In the genomic region with DNA sequence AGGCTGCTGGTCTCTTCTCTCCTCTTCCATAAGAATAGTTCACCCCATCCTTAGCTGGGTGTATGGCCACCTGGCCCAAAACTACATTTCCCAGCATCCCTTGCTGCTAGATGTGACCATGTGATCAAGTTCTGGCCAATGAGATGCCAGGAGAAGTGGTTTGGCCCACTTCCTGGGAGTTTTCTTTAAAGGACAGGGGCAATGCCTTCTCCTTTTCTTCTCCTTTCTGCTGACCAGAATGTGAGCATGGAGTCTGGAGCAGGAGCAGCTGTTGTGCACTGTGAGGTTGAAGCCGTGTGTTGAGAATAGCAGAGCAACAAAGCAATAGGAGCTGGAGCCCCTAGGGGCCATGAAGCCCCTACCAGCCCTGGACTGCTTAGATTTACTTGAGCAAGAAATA, we compare ENCODE assay signal across 8 cellular contexts. TPM values are rescaled to one million over a fixed set of nuclear protein-coding genes. Genes with fewer than 3 reads are reported as not detected.
DNase-seq lines count a peak whose midpoint lies in the region; ATAC-seq and TF ChIP-seq lines count a peak whose summit lies in the region.

No MANE protein-coding gene starts in this region.

- POLR2A ChIA-PET in HEK293T (lab: Yijun Ruan, JAX) = interaction anchor here (0.9 to 1.4 kb wide), 4 partner anchors 12 to 88 kb away, joined by 3 to 5 read pairs (median 3); no protein-coding TSS in a partner anchor

- no peak for ATAC-seq in HG02938 (IDR thresholded peaks at IDR 0.05; ENCODE audit: unreplicated experiment)
- ATAC-seq in GM18858 (IDR thresholded peaks at IDR 0.05; ENCODE audit: unreplicated experiment) = no peak

- H4K20me1 ChIP-seq in OCI-LY1 (ENCODE audit: insufficient read depth, low read length) = no peaks in the 10 kb centered on the region

- H3K9ac ChIP-seq in OCI-LY1 (ENCODE audit: low read length) = no peak overlapping the region

- no peaks in the 10 kb centered on the region for H3K9me2 ChIP-seq in OCI-LY1 (ENCODE audit: low read depth, low read length)

- DNase-seq in DMS153 (lab: John Stamatoyannopoulos, UW) (peak; percentile 53), HEK293T (ENCODE audit: extremely low spot score) (peak; percentile 82), activated T-helper 1 cell treated with Interleukin-2 at 50 U/mL for 16 hours (ENCODE audit: low read depth) (peak; percentile 23), fibroblast of villous mesenchyme (ENCODE audit: low read depth) (peak; percentile 88)

- CTCF ChIA-PET in HEK293T (lab: Yijun Ruan, JAX) = interaction anchor here (0.6 kb wide), 1 partner anchor 410 kb away, joined by 3 read pairs; no protein-coding TSS in a partner anchor

- no peaks in the 10 kb centered on the region for H3K79me2 ChIP-seq in OCI-LY1 (ENCODE audit: insufficient read depth, low read length)

- H3K27me3 ChIP-seq in OCI-LY1 (ENCODE audit: insufficient read depth, low read length) = 0 out of 2 replicates have a peak, but pooled peaks cover 5% of the 10 kb centered on the region
- H3K27me3 ChIP-seq in neutrophil = no peaks in the 10 kb centered on the region

- H3K4me3 ChIP-seq in OCI-LY1 (ENCODE audit: low read depth, low read length, poor library complexity, severe bottlenecking) = no peak overlapping the region
- no peak overlapping the region for H3K4me3 ChIP-seq in fibroblast of villous mesenchyme (ENCODE audit: low read depth, low read length)
- no peak overlapping the region for H3K4me3 ChIP-seq in neutrophil (ENCODE audit: low read depth in 1 of 2, low read length in 1 of 2)

- H3K36me3 ChIP-seq in OCI-LY1 (ENCODE audit: insufficient read depth, low read length) (no peaks in the 10 kb centered on the region; the same call in 1 of the 2 replicates), neutrophil (no peaks in the 10 kb centered on the region)

- H3K4me2 ChIP-seq in OCI-LY1 (ENCODE audit: low read length) = no peak overlapping the region; the same call in 1 of the 2 replicates

- H3K4me1 ChIP-seq in OCI-LY1 (ENCODE audit: insufficient read depth, low read length, severe bottlenecking) (peaks cover 9% of the 10 kb centered on the region), neutrophil (ENCODE audit: control insufficient read depth in 1 of 2, insufficient read depth in 1 of 2, low read depth in 1 of 2, low read length in 1 of 2) (peaks cover 11 to 15% of the 10 kb centered on the region in 2 experiments)

- H3K27ac ChIP-seq in OCI-LY1 (ENCODE audit: low read depth, low read length, poor library complexity, severe bottlenecking) (no peak overlapping the region), neutrophil (peak overlapping the region; percentile 50)

- TF ChIP-seq CTCF in OCI-LY1 (IDR thresholded peaks at IDR 0.05; ENCODE audit: low read length) = no peak
- no peak for TF ChIP-seq CTCF in fibroblast of villous mesenchyme (IDR thresholded peaks at IDR 0.05; ENCODE audit: insufficient read depth, low read depth, low read length)
- no peak for TF ChIP-seq CTCF in neutrophil (IDR thresholded peaks at IDR 0.05)

- H3K9me3 ChIP-seq in OCI-LY1 (ENCODE audit: low read length) (no peaks in the 10 kb centered on the region), neutrophil (no peaks in the 10 kb centered on the region)

- H2AFZ ChIP-seq in OCI-LY1 (ENCODE audit: low read length) = peak overlapping the region; percentile 96

- H3F3A ChIP-seq in OCI-LY1 (ENCODE audit: insufficient read depth, low read length) = no peaks in the 10 kb centered on the region

TF ChIP-seq in HEK293T, 16 proteins besides CTCF, POLR2A, EP300 and RAD21:
- TF ChIP-seq SP1 (IDR thresholded peaks at IDR 0.05) (no peak), ELF4 (IDR thresholded peaks at IDR 0.05) (peak; percentile 67; the same call in 1 of the 2 replicates)

RNA-seq across cellular contexts. Expression of a gene that starts 36.8 kb away (rescaled TPM):
- total RNA-seq in fibroblast of villous mesenchyme = 0.32 TPM in 1 of 2 replicates, not detected in the other

RNA-seq across cellular contexts. Expression of a gene that starts 41.8 kb away (rescaled TPM):
- total RNA-seq in fibroblast of villous mesenchyme = 34.8 and 36.3 TPM in 2 replicates

RNA-seq across cellular contexts. Expression of a gene that starts 57.8 kb away (rescaled TPM):
- total RNA-seq in fibroblast of villous mesenchyme = 16.8 and 20.3 TPM in 2 replicates

Comparison
In these comparisons a context has a peak if more than half of its experiments do, and no peak if none do; other contexts are left out.
1. DNase-seq: peak in every context shown above with its lines; median percentile 88 in fibroblast of villous mesenchyme; 82 in HEK293T; 53 in DMS153; 23 in activated T-helper 1 cell treated with Interleukin-2 at 50 U/mL for 16 hours.